Comparison of ENCODE assay signal across 24 cellular contexts in the genomic region with DNA sequence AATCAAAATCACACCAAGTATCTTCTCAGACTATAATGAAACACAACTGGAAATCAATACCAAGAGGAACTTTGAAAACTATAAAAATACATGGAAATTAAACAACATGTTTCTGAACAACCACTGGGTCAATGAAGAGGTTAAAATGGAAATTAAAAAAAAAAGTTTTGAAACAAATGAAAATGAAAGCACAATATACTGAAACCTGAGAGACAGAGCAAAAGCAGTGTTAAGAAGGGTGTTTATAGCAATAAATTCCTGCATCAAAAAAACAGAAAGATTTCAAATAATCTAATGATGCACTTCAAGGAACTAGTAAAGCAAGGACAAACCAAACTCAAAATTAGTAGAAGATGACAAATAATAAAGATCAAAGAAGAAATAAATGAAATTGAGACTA.
"Had no signal": no experiment of that assay in that cellular context is flagged by ENCODE, and none has a peak within 500 bp of the region (broad histone marks: within the 10 kb centered on the region; RNA-seq: fewer than 3 reads in every experiment).

No MANE protein-coding gene starts in this region.

- FAIRE-seq: keratinocyte, urothelium cell line had no signal

- H3K27me3 ChIP-seq: gastrocnemius medialis, ovary, spleen, tibial nerve, upper lobe of left lung had no signal

- H3K4me1 ChIP-seq: gastrocnemius medialis, lower lobe of right lung, psoas muscle, spleen, tibial nerve, upper lobe of left lung had no signal

- H3K9me3 ChIP-seq: gastrocnemius medialis, lower lobe of right lung, ovary, psoas muscle, thoracic aorta, tibial nerve, upper lobe of left lung had no signal

- H3K36me3 ChIP-seq: gastrocnemius medialis, lower lobe of right lung, ovary, spleen, thoracic aorta, upper lobe of left lung had no signal

- H3K4me3 ChIP-seq: gastrocnemius medialis, lower lobe of right lung, ovary, psoas muscle, skin epidermis, spleen, thoracic aorta, tibial nerve, upper lobe of left lung had no signal

- H3K27ac ChIP-seq: epithelial cell of prostate, gastrocnemius medialis, lower lobe of right lung, ovary, psoas muscle, skin epidermis, spleen, thoracic aorta, tibial nerve, upper lobe of left lung had no signal

- DNase-seq: cortex of kidney; foreskin fibroblast; gastrocnemius medialis; head of caudate nucleus; left ventricle myocardium superior; lower lobe of right lung; naive thymus-derived CD8-positive, alpha-beta T cell; occipital lobe; ovary; posterior cingulate gyrus; psoas muscle; right cardiac atrium; spleen; stimulated activated CD4-positive, alpha-beta T cell treated with anti-CD3 and anti-CD28 coated beads, Interleukin-4, amount 100 ng/mL, for 4 hours; stimulated activated naive CD8-positive, alpha-beta T cell treated with anti-CD3 and anti-CD28 coated beads, Interleukin-15, Interleukin-2, amounts not matched to agents 100 U/mL and 50 U/mL, for 24 hours; upper lobe of left lung had no signal

- ATAC-seq: esophagus mucosa; gastrocnemius medialis; left ventricle myocardium superior; lower lobe of right lung; naive thymus-derived CD8-positive, alpha-beta T cell; psoas muscle; right cardiac atrium; stimulated activated memory B cell treated with anti-CD40 and anti-IgM and Interleukin-4, amounts not matched to agents 10 μg/mL and 1 μg/mL and 100 μg/mL, for 72 hours; stimulated activated naive CD8-positive, alpha-beta T cell treated with anti-CD3 and anti-CD28 coated beads, Interleukin-15, Interleukin-2, amounts not matched to agents 100 U/mL and 50 U/mL, for 24 hours had no signal
